In the genomic region with DNA sequence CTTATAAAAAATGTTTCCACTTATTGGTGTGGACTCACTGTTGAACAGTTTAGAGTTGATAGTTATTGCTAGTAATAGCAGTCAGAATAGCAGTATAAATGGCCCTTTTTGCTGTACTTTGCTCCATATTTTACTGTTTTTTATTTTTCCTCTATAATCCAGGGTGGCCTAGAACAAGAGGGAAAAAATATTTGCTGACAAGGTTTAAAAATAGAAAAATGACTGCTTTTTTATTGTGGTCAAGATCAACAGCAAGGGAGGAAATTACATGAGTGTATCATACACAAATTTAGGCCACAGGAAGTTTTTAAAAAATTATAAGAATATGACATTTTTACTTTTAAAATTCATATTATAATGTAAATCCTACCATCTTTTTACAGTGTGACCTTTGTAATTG, we compare ENCODE assay signal across 30 cellular contexts.
"Had no signal": no experiment of that assay in that cellular context is flagged by ENCODE, and none has a peak within 500 bp of the region (broad histone marks: within the 10 kb centered on the region; RNA-seq: fewer than 3 reads in every experiment).

No MANE protein-coding gene starts in this region.

- ATAC-seq: naive thymus-derived CD8-positive, alpha-beta T cell; natural killer cell treated with Interleukin-12 subunit alpha and Interleukin-12 subunit beta and Interleukin-15 and Interleukin-18, amount 100 ng/mL, for 72 hours; psoas muscle; right cardiac atrium; sciatic nerve; stimulated activated memory B cell treated with anti-CD40 and anti-IgM and Interleukin-4, amounts not matched to agents 10 μg/mL and 1 μg/mL and 100 μg/mL, for 72 hours; stimulated activated naive CD8-positive, alpha-beta T cell treated with anti-CD3 and anti-CD28 coated beads, Interleukin-15, amount 100 ng/mL, for 72 hours; stimulated activated naive CD8-positive, alpha-beta T cell treated with anti-CD3 and anti-CD28 coated beads, Interleukin-15, Interleukin-2, amounts not matched to agents 100 U/mL and 50 U/mL, for 24 hours; upper lobe of right lung had no signal

- DNase-seq: naive thymus-derived CD8-positive, alpha-beta T cell; nephron progenitor cell; occipital lobe; ovary; posterior cingulate gyrus; psoas muscle; right cardiac atrium; spleen; stimulated activated CD4-positive, alpha-beta T cell treated with anti-CD3 and anti-CD28 coated beads, Interleukin-12 subunit alpha, Interleukin-12 subunit beta, amount 100 ng/mL, for 4 hours; stimulated activated CD4-positive, alpha-beta T cell treated with anti-CD3 and anti-CD28 coated beads, Interleukin-1b, Interleukin-23, amount 100 ng/mL, for 48 hours; stimulated activated CD4-positive, alpha-beta T cell treated with anti-CD3 and anti-CD28 coated beads, Interleukin-4, amount 100 ng/mL, for 1 hour; stimulated activated CD4-positive, alpha-beta T cell treated with anti-CD3 and anti-CD28 coated beads, Interleukin-4, amount 100 ng/mL, for 4 hours; stimulated activated CD8-positive, alpha-beta memory T cell treated with anti-CD3 and anti-CD28 coated beads, Interleukin-4, amount 100 ng/mL, for 48 hours; stimulated activated naive CD4-positive, alpha-beta T cell; stimulated activated naive CD8-positive, alpha-beta T cell treated with anti-CD3 and anti-CD28 coated beads, Interleukin-15, amount 100 ng/mL, for 72 hours; stimulated activated naive CD8-positive, alpha-beta T cell treated with anti-CD3 and anti-CD28 coated beads, Interleukin-15, Interleukin-2, amounts not matched to agents 100 U/mL and 50 U/mL, for 24 hours; substantia nigra; testis; tibial artery; transverse colon; upper lobe of right lung; uterus had no signal

- H3K9ac ChIP-seq: neural progenitor cell, parathyroid adenoma had no signal

- H3K4me2 ChIP-seq: neural progenitor cell, smooth muscle cell had no signal

- H3K27me3 ChIP-seq: neural progenitor cell, ovary, spleen, suprapubic skin, testis, tibial artery, transverse colon, upper lobe of right lung, uterus had no signal

- H3K36me3 ChIP-seq: neural progenitor cell, ovary, spleen, suprapubic skin, tibial artery, transverse colon, upper lobe of right lung, uterus had no signal

- H3K4me3 ChIP-seq: neural progenitor cell, ovary, psoas muscle, skin epidermis, smooth muscle cell, spleen, suprapubic skin, testis, tibial artery, transverse colon, upper lobe of right lung, uterus had no signal

- H3K9me3 ChIP-seq: ovary, psoas muscle, spleen, suprapubic skin, testis, tibial artery, transverse colon, upper lobe of right lung, uterus had no signal

- H3K4me1 ChIP-seq: parathyroid adenoma, psoas muscle, spleen, suprapubic skin, testis, tibial artery, transverse colon, upper lobe of right lung, uterus had no signal

- H3K79me2 ChIP-seq: parathyroid adenoma had no signal

- H3K27ac ChIP-seq: neural progenitor cell, ovary, parathyroid adenoma, psoas muscle, skin epidermis, spleen, suprapubic skin, testis, tibial artery, transverse colon, upper lobe of right lung, uterus had no signal

- H2AFZ ChIP-seq: neural progenitor cell, parathyroid adenoma had no signal
